ENCODE assay signal across 1 cellular context in the genomic region with DNA sequence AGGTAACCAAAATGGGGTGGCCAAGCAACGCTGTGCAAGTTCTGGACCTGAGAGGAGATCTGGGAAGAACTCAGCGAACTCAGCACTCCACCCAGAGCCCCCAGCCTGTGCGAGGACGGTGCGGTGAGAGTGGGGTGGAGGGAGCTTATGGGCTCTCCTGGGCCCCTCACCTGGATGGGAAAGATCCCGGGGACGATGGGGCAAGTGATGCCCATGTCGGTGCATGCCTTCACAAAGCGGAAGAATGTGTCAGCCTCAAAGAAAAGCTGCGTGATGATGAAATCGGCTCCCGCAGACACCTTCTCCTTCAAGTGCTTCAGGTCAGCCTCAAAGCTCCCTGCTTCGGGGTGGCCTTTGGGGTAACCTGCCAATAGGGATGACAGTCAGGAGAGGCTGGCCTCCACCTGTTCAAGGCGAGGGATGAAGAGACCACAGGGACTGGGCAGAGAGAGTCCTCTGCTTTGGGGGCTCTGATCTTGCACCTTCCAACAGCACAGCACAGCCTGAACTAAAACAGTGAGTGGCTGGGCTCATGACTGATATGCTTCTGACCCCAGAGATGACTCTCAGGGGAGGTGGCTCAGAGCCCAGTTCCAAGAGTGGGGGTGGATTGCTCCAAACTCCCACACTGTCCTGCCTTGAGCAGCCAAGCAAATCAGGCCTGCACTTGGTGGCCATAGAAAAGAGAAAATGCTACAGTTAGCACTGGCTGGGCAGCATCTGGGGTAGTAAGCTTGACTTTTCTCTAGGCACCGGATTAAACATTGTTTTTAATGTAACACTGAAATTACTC.
TF ChIP-seq lines count a peak whose summit lies in the region.

No MANE protein-coding gene starts in this region.

TF ChIP-seq in K562, 482 proteins besides CTCF, POLR2A, EP300 and RAD21 (continued from another document and continues in another):
- TF ChIP-seq, protein P1, sequence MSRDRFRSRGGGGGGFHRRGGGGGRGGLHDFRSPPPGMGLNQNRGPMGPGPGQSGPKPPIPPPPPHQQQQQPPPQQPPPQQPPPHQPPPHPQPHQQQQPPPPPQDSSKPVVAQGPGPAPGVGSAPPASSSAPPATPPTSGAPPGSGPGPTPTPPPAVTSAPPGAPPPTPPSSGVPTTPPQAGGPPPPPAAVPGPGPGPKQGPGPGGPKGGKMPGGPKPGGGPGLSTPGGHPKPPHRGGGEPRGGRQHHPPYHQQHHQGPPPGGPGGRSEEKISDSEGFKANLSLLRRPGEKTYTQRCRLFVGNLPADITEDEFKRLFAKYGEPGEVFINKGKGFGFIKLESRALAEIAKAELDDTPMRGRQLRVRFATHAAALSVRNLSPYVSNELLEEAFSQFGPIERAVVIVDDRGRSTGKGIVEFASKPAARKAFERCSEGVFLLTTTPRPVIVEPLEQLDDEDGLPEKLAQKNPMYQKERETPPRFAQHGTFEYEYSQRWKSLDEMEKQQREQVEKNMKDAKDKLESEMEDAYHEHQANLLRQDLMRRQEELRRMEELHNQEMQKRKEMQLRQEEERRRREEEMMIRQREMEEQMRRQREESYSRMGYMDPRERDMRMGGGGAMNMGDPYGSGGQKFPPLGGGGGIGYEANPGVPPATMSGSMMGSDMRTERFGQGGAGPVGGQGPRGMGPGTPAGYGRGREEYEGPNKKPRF (IDR thresholded peaks at IDR 0.05; ENCODE audit: low read depth, low read length), result no peak
- no peak for TF ChIP-seq KAT2B (IDR thresholded peaks at IDR 0.05; ENCODE audit: low read depth, low read length)
- TF ChIP-seq, protein P2, sequence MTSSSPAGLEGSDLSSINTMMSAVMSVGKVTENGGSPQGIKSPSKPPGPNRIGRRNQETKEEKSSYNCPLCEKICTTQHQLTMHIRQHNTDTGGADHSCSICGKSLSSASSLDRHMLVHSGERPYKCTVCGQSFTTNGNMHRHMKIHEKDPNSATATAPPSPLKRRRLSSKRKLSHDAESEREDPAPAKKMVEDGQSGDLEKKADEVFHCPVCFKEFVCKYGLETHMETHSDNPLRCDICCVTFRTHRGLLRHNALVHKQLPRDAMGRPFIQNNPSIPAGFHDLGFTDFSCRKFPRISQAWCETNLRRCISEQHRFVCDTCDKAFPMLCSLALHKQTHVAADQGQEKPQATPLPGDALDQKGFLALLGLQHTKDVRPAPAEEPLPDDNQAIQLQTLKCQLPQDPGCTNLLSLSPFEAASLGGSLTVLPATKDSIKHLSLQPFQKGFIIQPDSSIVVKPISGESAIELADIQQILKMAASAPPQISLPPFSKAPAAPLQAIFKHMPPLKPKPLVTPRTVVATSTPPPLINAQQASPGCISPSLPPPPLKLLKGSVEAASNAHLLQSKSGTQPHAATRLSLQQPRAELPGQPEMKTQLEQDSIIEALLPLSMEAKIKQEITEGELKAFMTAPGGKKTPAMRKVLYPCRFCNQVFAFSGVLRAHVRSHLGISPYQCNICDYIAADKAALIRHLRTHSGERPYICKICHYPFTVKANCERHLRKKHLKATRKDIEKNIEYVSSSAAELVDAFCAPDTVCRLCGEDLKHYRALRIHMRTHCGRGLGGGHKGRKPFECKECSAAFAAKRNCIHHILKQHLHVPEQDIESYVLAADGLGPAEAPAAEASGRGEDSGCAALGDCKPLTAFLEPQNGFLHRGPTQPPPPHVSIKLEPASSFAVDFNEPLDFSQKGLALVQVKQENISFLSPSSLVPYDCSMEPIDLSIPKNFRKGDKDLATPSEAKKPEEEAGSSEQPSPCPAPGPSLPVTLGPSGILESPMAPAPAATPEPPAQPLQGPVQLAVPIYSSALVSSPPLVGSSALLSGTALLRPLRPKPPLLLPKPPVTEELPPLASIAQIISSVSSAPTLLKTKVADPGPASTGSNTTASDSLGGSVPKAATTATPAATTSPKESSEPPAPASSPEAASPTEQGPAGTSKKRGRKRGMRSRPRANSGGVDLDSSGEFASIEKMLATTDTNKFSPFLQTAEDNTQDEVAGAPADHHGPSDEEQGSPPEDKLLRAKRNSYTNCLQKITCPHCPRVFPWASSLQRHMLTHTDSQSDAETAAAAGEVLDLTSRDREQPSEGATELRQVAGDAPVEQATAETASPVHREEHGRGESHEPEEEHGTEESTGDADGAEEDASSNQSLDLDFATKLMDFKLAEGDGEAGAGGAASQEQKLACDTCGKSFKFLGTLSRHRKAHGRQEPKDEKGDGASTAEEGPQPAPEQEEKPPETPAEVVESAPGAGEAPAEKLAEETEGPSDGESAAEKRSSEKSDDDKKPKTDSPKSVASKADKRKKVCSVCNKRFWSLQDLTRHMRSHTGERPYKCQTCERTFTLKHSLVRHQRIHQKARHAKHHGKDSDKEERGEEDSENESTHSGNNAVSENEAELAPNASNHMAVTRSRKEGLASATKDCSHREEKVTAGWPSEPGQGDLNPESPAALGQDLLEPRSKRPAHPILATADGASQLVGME (CRISPR knock-in tag; IDR thresholded peaks at IDR 0.05), result no peak
- TF ChIP-seq, protein P3, sequence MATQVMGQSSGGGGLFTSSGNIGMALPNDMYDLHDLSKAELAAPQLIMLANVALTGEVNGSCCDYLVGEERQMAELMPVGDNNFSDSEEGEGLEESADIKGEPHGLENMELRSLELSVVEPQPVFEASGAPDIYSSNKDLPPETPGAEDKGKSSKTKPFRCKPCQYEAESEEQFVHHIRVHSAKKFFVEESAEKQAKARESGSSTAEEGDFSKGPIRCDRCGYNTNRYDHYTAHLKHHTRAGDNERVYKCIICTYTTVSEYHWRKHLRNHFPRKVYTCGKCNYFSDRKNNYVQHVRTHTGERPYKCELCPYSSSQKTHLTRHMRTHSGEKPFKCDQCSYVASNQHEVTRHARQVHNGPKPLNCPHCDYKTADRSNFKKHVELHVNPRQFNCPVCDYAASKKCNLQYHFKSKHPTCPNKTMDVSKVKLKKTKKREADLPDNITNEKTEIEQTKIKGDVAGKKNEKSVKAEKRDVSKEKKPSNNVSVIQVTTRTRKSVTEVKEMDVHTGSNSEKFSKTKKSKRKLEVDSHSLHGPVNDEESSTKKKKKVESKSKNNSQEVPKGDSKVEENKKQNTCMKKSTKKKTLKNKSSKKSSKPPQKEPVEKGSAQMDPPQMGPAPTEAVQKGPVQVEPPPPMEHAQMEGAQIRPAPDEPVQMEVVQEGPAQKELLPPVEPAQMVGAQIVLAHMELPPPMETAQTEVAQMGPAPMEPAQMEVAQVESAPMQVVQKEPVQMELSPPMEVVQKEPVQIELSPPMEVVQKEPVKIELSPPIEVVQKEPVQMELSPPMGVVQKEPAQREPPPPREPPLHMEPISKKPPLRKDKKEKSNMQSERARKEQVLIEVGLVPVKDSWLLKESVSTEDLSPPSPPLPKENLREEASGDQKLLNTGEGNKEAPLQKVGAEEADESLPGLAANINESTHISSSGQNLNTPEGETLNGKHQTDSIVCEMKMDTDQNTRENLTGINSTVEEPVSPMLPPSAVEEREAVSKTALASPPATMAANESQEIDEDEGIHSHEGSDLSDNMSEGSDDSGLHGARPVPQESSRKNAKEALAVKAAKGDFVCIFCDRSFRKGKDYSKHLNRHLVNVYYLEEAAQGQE (CRISPR knock-in tag; IDR thresholded peaks at IDR 0.05; ENCODE audit: low read depth), result peak; percentile 46; the same call in 1 of the 2 replicates
- peak; percentile 31 for TF ChIP-seq MECOM (CRISPR knock-in tag; IDR thresholded peaks at IDR 0.05)
- TF ChIP-seq DMBX1 (CRISPR knock-in tag; IDR thresholded peaks at IDR 0.05; ENCODE audit: borderline replicate concordance), result peak; percentile 83; the same call in 1 of the 2 replicates
- TF ChIP-seq BACH1 (tag; IDR thresholded peaks at IDR 0.05), result no peak
- no peak for TF ChIP-seq RBM34 (IDR thresholded peaks at IDR 0.05; ENCODE audit: borderline replicate concordance, insufficient read depth, low read length)
- TF ChIP-seq TCFL5 (CRISPR knock-in tag; conservative IDR thresholded peaks at IDR 0.05), result no peak
- peak; percentile 67 for TF ChIP-seq NEUROD1 (IDR thresholded peaks at IDR 0.05; ENCODE audit: borderline replicate concordance, low read depth, low read length, partially characterized antibody)
- TF ChIP-seq HNRNPLL (IDR thresholded peaks at IDR 0.05; ENCODE audit: low read depth, low read length, poor library complexity, severe bottlenecking), result no peak
- TF ChIP-seq, protein P4, sequence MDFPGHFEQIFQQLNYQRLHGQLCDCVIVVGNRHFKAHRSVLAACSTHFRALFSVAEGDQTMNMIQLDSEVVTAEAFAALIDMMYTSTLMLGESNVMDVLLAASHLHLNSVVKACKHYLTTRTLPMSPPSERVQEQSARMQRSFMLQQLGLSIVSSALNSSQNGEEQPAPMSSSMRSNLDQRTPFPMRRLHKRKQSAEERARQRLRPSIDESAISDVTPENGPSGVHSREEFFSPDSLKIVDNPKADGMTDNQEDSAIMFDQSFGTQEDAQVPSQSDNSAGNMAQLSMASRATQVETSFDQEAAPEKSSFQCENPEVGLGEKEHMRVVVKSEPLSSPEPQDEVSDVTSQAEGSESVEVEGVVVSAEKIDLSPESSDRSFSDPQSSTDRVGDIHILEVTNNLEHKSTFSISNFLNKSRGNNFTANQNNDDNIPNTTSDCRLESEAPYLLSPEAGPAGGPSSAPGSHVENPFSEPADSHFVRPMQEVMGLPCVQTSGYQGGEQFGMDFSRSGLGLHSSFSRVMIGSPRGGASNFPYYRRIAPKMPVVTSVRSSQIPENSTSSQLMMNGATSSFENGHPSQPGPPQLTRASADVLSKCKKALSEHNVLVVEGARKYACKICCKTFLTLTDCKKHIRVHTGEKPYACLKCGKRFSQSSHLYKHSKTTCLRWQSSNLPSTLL (IDR thresholded peaks at IDR 0.05), result no peak
- no peak for TF ChIP-seq POLR3G (IDR thresholded peaks at IDR 0.05; ENCODE audit: extremely low read depth, insufficient read length, insufficient replicate concordance)
- no peak for TF ChIP-seq RBM14 (IDR thresholded peaks at IDR 0.05; ENCODE audit: borderline replicate concordance, insufficient read depth, low read depth, low read length)
- TF ChIP-seq ZBTB17 (CRISPR knock-in tag; IDR thresholded peaks at IDR 0.05), result peak; percentile 89
- TF ChIP-seq, protein P5, sequence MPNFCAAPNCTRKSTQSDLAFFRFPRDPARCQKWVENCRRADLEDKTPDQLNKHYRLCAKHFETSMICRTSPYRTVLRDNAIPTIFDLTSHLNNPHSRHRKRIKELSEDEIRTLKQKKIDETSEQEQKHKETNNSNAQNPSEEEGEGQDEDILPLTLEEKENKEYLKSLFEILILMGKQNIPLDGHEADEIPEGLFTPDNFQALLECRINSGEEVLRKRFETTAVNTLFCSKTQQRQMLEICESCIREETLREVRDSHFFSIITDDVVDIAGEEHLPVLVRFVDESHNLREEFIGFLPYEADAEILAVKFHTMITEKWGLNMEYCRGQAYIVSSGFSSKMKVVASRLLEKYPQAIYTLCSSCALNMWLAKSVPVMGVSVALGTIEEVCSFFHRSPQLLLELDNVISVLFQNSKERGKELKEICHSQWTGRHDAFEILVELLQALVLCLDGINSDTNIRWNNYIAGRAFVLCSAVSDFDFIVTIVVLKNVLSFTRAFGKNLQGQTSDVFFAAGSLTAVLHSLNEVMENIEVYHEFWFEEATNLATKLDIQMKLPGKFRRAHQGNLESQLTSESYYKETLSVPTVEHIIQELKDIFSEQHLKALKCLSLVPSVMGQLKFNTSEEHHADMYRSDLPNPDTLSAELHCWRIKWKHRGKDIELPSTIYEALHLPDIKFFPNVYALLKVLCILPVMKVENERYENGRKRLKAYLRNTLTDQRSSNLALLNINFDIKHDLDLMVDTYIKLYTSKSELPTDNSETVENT (CRISPR knock-in tag; IDR thresholded peaks at IDR 0.05), result peak; percentile 14; the same call in 1 of the 2 replicates
- TF ChIP-seq, protein P6, sequence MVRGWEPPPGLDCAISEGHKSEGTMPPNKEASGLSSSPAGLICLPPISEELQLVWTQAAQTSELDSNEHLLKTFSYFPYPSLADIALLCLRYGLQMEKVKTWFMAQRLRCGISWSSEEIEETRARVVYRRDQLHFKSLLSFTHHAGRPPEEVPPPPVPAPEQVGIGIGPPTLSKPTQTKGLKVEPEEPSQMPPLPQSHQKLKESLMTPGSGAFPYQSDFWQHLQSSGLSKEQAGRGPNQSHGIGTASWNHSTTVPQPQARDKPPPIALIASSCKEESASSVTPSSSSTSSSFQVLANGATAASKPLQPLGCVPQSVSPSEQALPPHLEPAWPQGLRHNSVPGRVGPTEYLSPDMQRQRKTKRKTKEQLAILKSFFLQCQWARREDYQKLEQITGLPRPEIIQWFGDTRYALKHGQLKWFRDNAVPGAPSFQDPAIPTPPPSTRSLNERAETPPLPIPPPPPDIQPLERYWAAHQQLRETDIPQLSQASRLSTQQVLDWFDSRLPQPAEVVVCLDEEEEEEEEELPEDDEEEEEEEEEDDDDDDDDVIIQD (CRISPR knock-in tag; IDR thresholded peaks at IDR 0.05), result no peak
- no peak for TF ChIP-seq ZNF133 (CRISPR knock-in tag; IDR thresholded peaks at IDR 0.05)
- peak; percentile 50; the same call in 1 of the 2 replicates for TF ChIP-seq CBX5 (IDR thresholded peaks at IDR 0.05; ENCODE audit: borderline replicate concordance, low read depth)
- 0 out of 2 replicates have a peak, but pooled peaks have one; percentile 3 for TF ChIP-seq STAT5B (CRISPR knock-in tag; IDR thresholded peaks at IDR 0.05)
- TF ChIP-seq SIN3A (IDR thresholded peaks at IDR 0.05; ENCODE audit: borderline replicate concordance in 2 of 2, control insufficient read depth in 1 of 2, low read depth in 2 of 2, low read length in 2 of 2), result no peak
- TF ChIP-seq SETDB1 (IDR thresholded peaks at IDR 0.05; ENCODE audit: low read length), result no peak
- peak; percentile 57; the same call in 1 of the 2 replicates for TF ChIP-seq ZNF444 (CRISPR knock-in tag; IDR thresholded peaks at IDR 0.05)
- TF ChIP-seq, protein P7, sequence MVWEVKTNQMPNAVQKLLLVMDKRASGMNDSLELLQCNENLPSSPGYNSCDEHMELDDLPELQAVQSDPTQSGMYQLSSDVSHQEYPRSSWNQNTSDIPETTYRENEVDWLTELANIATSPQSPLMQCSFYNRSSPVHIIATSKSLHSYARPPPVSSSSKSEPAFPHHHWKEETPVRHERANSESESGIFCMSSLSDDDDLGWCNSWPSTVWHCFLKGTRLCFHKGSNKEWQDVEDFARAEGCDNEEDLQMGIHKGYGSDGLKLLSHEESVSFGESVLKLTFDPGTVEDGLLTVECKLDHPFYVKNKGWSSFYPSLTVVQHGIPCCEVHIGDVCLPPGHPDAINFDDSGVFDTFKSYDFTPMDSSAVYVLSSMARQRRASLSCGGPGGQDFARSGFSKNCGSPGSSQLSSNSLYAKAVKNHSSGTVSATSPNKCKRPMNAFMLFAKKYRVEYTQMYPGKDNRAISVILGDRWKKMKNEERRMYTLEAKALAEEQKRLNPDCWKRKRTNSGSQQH (CRISPR knock-in tag; IDR thresholded peaks at IDR 0.05), result no peak
- no peak for TF ChIP-seq THRAP3 (IDR thresholded peaks at IDR 0.05; ENCODE audit: borderline replicate concordance)
- no peak for TF ChIP-seq ZNF586 (CRISPR knock-in tag; conservative IDR thresholded peaks at IDR 0.05)
- TF ChIP-seq, protein P8, sequence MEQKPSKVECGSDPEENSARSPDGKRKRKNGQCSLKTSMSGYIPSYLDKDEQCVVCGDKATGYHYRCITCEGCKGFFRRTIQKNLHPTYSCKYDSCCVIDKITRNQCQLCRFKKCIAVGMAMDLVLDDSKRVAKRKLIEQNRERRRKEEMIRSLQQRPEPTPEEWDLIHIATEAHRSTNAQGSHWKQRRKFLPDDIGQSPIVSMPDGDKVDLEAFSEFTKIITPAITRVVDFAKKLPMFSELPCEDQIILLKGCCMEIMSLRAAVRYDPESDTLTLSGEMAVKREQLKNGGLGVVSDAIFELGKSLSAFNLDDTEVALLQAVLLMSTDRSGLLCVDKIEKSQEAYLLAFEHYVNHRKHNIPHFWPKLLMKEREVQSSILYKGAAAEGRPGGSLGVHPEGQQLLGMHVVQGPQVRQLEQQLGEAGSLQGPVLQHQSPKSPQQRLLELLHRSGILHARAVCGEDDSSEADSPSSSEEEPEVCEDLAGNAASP (IDR thresholded peaks at IDR 0.05), result no peak
- no peak for TF ChIP-seq ADNP (tag; IDR thresholded peaks at IDR 0.05)
- no peak for TF ChIP-seq FOXA1 (IDR thresholded peaks at IDR 0.05; ENCODE audit: borderline replicate concordance)
- TF ChIP-seq SMAD4 (CRISPR knock-in tag; conservative IDR thresholded peaks at IDR 0.05), result peak; percentile 40
- no peak for TF ChIP-seq ZFPM2 (CRISPR knock-in tag; IDR thresholded peaks at IDR 0.05)
- no peak for TF ChIP-seq DACH1 (IDR thresholded peaks at IDR 0.05; ENCODE audit: partially characterized antibody)
- TF ChIP-seq MED1 (CRISPR knock-in tag; IDR thresholded peaks at IDR 0.05; ENCODE audit: borderline replicate concordance), result no peak
